In genomic region chr18:8778386-8778785, GRCh38 we compare ENCODE assay signal across 14 cellular contexts.
"Had no signal": no experiment of that assay in that cellular context is flagged by ENCODE, and none has a peak within 500 bp of the region (broad histone marks: within the 10 kb centered on the region; RNA-seq: fewer than 3 reads in every experiment).

No MANE protein-coding gene starts in this region.

- H3K4me3 ChIP-seq: hepatocyte, smooth muscle cell, tibial nerve had no signal

- H3K27me3 ChIP-seq: hepatocyte, tibial nerve had no signal

- H3K9me3 ChIP-seq: tibial nerve had no signal

- DNase-seq: activated CD4-positive, alpha-beta T cell treated with anti-CD3 and anti-CD28 coated beads, Interleukin-2, amount 10 ng/mL, durations not matched to agents 7 days and 5 days; activated CD4-positive, CD25-positive, alpha-beta regulatory T cell; activated naive CD4-positive, alpha-beta T cell treated with anti-CD3 and anti-CD28 coated beads for 36 hours; activated T-cell treated with anti-CD3 and anti-CD28 coated beads for 4 hours; caudate nucleus; cortex of kidney; effector memory CD8-positive, alpha-beta T cell; kidney glomerular epithelial cell; right cardiac atrium had no signal

- ATAC-seq: activated T-helper 17 cell treated with anti-CD3 and anti-CD28 coated beads, Interleukin-2, amount 50 U/mL, for 72 hours; effector memory CD8-positive, alpha-beta T cell; right cardiac atrium; stimulated activated memory B cell treated with anti-CD40 and anti-IgM and Interleukin-4, amounts not matched to agents 10 μg/mL and 1 μg/mL and 100 μg/mL, for 72 hours had no signal

- H3K27ac ChIP-seq: hepatocyte, tibial nerve had no signal

- H3K4me1 ChIP-seq: tibial nerve had no signal
